In genomic region chr2:109432421-109432820, GRCh38 we compare ENCODE assay signal across 17 cellular contexts.
"Had no signal": no experiment of that assay in that cellular context is flagged by ENCODE, and none has a peak within 500 bp of the region (broad histone marks: within the 10 kb centered on the region; RNA-seq: fewer than 3 reads in every experiment).

No MANE protein-coding gene starts in this region.

- H3K4me1 ChIP-seq: parathyroid adenoma, uterus had no signal

- H3K27me3 ChIP-seq: heart left ventricle, right lobe of liver, uterus had no signal

- H3K9me3 ChIP-seq: heart left ventricle, mucosa of descending colon, psoas muscle, right lobe of liver, uterus had no signal

- H3K27ac ChIP-seq: heart left ventricle, parathyroid adenoma, psoas muscle, right lobe of liver, skin epidermis, uterus had no signal

- H3K4me3 ChIP-seq: coronary artery, heart left ventricle, mucosa of descending colon, psoas muscle, right lobe of liver, skin epidermis, uterus had no signal

- ATAC-seq: heart left ventricle; mucosa of descending colon; naive thymus-derived CD8-positive, alpha-beta T cell; psoas muscle; right lobe of liver had no signal

- H3K36me3 ChIP-seq: right lobe of liver, uterus had no signal

- DNase-seq: effector CD8-positive, alpha-beta T cell; foreskin melanocyte; hippocampal formation; kidney glomerular epithelial cell; naive thymus-derived CD8-positive, alpha-beta T cell; nucleus accumbens; retina; right lobe of liver; stimulated activated CD4-positive, alpha-beta T cell treated with anti-CD3 and anti-CD28 coated beads, Interleukin-12 subunit alpha, Interleukin-12 subunit beta, amount 100 ng/mL, for 4 hours; stimulated activated naive CD4-positive, alpha-beta T cell treated with Interleukin-2 at 50 U/mL for 16 hours; uterus had no signal
